In genomic region chr9:131762356-131762932, GRCh38 we compare ENCODE assay signal across 8 cellular contexts. TPM values are rescaled to one million over a fixed set of nuclear protein-coding genes. Genes with fewer than 3 reads are reported as not detected.
DNase-seq lines count a peak whose midpoint lies in the region; ATAC-seq and TF ChIP-seq lines count a peak whose summit lies in the region.

No MANE protein-coding gene starts in this region.

- no peak overlapping the region for H3K27ac ChIP-seq in OCI-LY7 (ENCODE audit: low read depth, low read length, poor library complexity, severe bottlenecking)
- H3K27ac ChIP-seq in esophagus squamous epithelium = no peak overlapping the region

- H3K36me3 Mint-ChIP-seq in Calu3 (ENCODE audit: insufficient read depth, unreplicated experiment) = no peaks in the 10 kb centered on the region
- H3K36me3 Mint-ChIP-seq in naive thymus-derived CD8-positive, alpha-beta T cell = no peaks in the 10 kb centered on the region
- no peaks in the 10 kb centered on the region for H3K36me3 Mint-ChIP-seq in stimulated activated memory B cell treated with anti-CD40 and anti-IgM and Interleukin-4, amounts not matched to agents 10 μg/mL and 1 μg/mL and 100 μg/mL, for 72 hours

- H3K9me3 Mint-ChIP-seq in Calu3 (ENCODE audit: low read depth, unreplicated experiment) = no peaks in the 10 kb centered on the region
- no peaks in the 10 kb centered on the region for H3K9me3 Mint-ChIP-seq in naive thymus-derived CD8-positive, alpha-beta T cell
- no peaks in the 10 kb centered on the region for H3K9me3 Mint-ChIP-seq in stimulated activated memory B cell treated with anti-CD40 and anti-IgM and Interleukin-4, amounts not matched to agents 10 μg/mL and 1 μg/mL and 100 μg/mL, for 72 hours

- TF ChIP-seq POLR2A in esophagus squamous epithelium (IDR thresholded peaks at IDR 0.05) = no peak

- H3K9me3 ChIP-seq in OCI-LY7 (ENCODE audit: low read length) (no peaks in the 10 kb centered on the region), esophagus squamous epithelium (no peaks in the 10 kb centered on the region)

- 14 to 49% methylated on average over 4 to 8 of the region's 38 CpGs for WGBS in esophagus squamous epithelium, 2 donors

- no peak overlapping the region for H3K4me3 Mint-ChIP-seq in Calu3 (ENCODE audit: low read depth, unreplicated experiment)
- no peak overlapping the region for H3K4me3 Mint-ChIP-seq in naive thymus-derived CD8-positive, alpha-beta T cell
- H3K4me3 Mint-ChIP-seq in stimulated activated memory B cell treated with anti-CD40 and anti-IgM and Interleukin-4, amounts not matched to agents 10 μg/mL and 1 μg/mL and 100 μg/mL, for 72 hours = no peak overlapping the region

- H4K20me1 ChIP-seq in OCI-LY7 (ENCODE audit: insufficient read depth, low read length) = no peaks in the 10 kb centered on the region

- H3K4me2 ChIP-seq in OCI-LY7 (ENCODE audit: low read length) = no peak overlapping the region

- H3K36me3 ChIP-seq in OCI-LY7 (ENCODE audit: insufficient read depth, low read length) (no peaks in the 10 kb centered on the region), esophagus squamous epithelium (no peaks in the 10 kb centered on the region)

- TF ChIP-seq CTCF in Calu3 (IDR thresholded peaks at IDR 0.05; ENCODE audit: unreplicated experiment) (peak; percentile 82), OCI-LY7 (conservative IDR thresholded peaks at IDR 0.05; ENCODE audit: low read length) (peak; percentile 88), esophagus squamous epithelium (IDR thresholded peaks at IDR 0.05) (peak; percentile 89 to 96 (median 94))

- intact Hi-C loops in Calu3 (cut with micrococcal nuclease; ENCODE audit: unreplicated experiment) = loop anchor here (5.0 kb wide), 1 partner anchor 495 kb away; no protein-coding TSS in a partner anchor
- intact Hi-C loops in OCI-LY7 (cut with micrococcal nuclease; ENCODE audit: unreplicated experiment) = loop anchor here (1.0 to 10.0 kb wide), 4 partner anchors 192 to 490 kb away; partner anchors contain the start of gene NTNG2
- intact Hi-C loops in esophagus squamous epithelium (cut with DNase I) = loop anchor here (5.0 kb wide), 1 partner anchor 490 kb away; no protein-coding TSS in a partner anchor

- ATAC-seq in naive thymus-derived CD8-positive, alpha-beta T cell = peak; percentile 90 to 99
- ATAC-seq in stimulated activated memory B cell treated with anti-CD40 and anti-IgM and Interleukin-4, amounts not matched to agents 10 μg/mL and 1 μg/mL and 100 μg/mL, for 72 hours = peak; percentile 89
- no peak for ATAC-seq in GM21717 (IDR thresholded peaks at IDR 0.05; ENCODE audit: unreplicated experiment)

- H3K79me2 ChIP-seq in OCI-LY7 (ENCODE audit: insufficient read depth, low read depth, low read length) = no peaks in the 10 kb centered on the region

- H3K27me3 ChIP-seq in esophagus squamous epithelium = peaks cover 0 to 46% (median 0%) of the 10 kb centered on the region in 4 donors

- peak; percentile 80 for DNase-seq in Calu3
- DNase-seq in HK-2 (ENCODE audit: unreplicated experiment) = peak; percentile 76
- peak; percentile 75 for DNase-seq in OCI-LY7 (ENCODE audit: low spot score)
- peak; percentile 70 for DNase-seq in activated T-cell treated with anti-CD3 and anti-CD28 coated beads for 4 hours
- DNase-seq in esophagus squamous epithelium (lab: John Stamatoyannopoulos, UW) = no peak
- DNase-seq in naive thymus-derived CD8-positive, alpha-beta T cell = peak; percentile 56 to 81 (median 73)

- no peak overlapping the region for H3K27ac Mint-ChIP-seq in Calu3 (ENCODE audit: unreplicated experiment)
- H3K27ac Mint-ChIP-seq in naive thymus-derived CD8-positive, alpha-beta T cell = no peak overlapping the region
- no peak overlapping the region for H3K27ac Mint-ChIP-seq in stimulated activated memory B cell treated with anti-CD40 and anti-IgM and Interleukin-4, amounts not matched to agents 10 μg/mL and 1 μg/mL and 100 μg/mL, for 72 hours

- H3K4me3 ChIP-seq in OCI-LY7 (ENCODE audit: low read depth, low read length, poor library complexity, severe bottlenecking) = no peak overlapping the region
- no peak overlapping the region for H3K4me3 ChIP-seq in esophagus squamous epithelium

- POLR2A ChIA-PET in OCI-LY7 (lab: Charles Lee) = interaction anchor here (1.1 kb wide), 1 partner anchor 899 kb away, joined by 3 read pairs; no protein-coding TSS in a partner anchor
- POLR2A ChIA-PET in naive thymus-derived CD8-positive, alpha-beta T cell (lab: Charles Lee) = interaction anchor here (0.6 to 0.7 kb wide), 2 partner anchors 36 to 169 kb away, joined by 3 to 4 read pairs; no protein-coding TSS in a partner anchor

- CTCF ChIA-PET in Calu3 (lab: Charles Lee) (interaction anchor here (0.6 to 1.5 kb wide), 4 partner anchors 473 to 950 kb away, joined by 3 to 4 read pairs (median 4); no protein-coding TSS in a partner anchor), OCI-LY7 (lab: Charles Lee; ENCODE audit: unreplicated experiment) (no interaction called here)

- H3K4me1 Mint-ChIP-seq in Calu3 (ENCODE audit: low read depth, unreplicated experiment) = no peaks in the 10 kb centered on the region
- peaks cover 0 to 3% (median 0%) of the 10 kb centered on the region in 4 donors for H3K4me1 Mint-ChIP-seq in naive thymus-derived CD8-positive, alpha-beta T cell
- H3K4me1 Mint-ChIP-seq in stimulated activated memory B cell treated with anti-CD40 and anti-IgM and Interleukin-4, amounts not matched to agents 10 μg/mL and 1 μg/mL and 100 μg/mL, for 72 hours = peaks cover 12% of the 10 kb centered on the region

- no peak overlapping the region for H2AFZ ChIP-seq in OCI-LY7 (ENCODE audit: low read length)

- peaks cover 63% of the 10 kb centered on the region for H3K27me3 Mint-ChIP-seq in Calu3 (ENCODE audit: unreplicated experiment)
- H3K27me3 Mint-ChIP-seq in naive thymus-derived CD8-positive, alpha-beta T cell = peaks cover 2 to 23% (median 9%) of the 10 kb centered on the region in 5 donors
- H3K27me3 Mint-ChIP-seq in stimulated activated memory B cell treated with anti-CD40 and anti-IgM and Interleukin-4, amounts not matched to agents 10 μg/mL and 1 μg/mL and 100 μg/mL, for 72 hours = peaks cover 16% of the 10 kb centered on the region

- no peaks in the 10 kb centered on the region for H3K9me2 ChIP-seq in OCI-LY7 (ENCODE audit: insufficient read depth, low read length)

- BruUV-seq in Calu3 (replicated peaks; lab: Mats Ljungman, UMichigan) (no TSS peak), OCI-LY7 (replicated peaks; lab: Mats Ljungman, UMichigan) (no TSS peak)

- peaks cover 21% of the 10 kb centered on the region for H3K4me1 ChIP-seq in OCI-LY7 (ENCODE audit: insufficient read depth, low read length, poor library complexity, severe bottlenecking)
- H3K4me1 ChIP-seq in esophagus squamous epithelium = peaks cover 0 to 18% (median 3%) of the 10 kb centered on the region in 3 donors

RNA-seq across cellular contexts. Expression of gene RAPGEF1, which starts 22.6 kb away (rescaled TPM):
- total RNA-seq in Calu3 (2022) (32.5 and 33.4 TPM in 2 replicates), OCI-LY7 (2022) (243 and 277 TPM in 2 replicates), esophagus squamous epithelium (10 to 100 TPM; 12.2 to 40.4 (median 19.0) TPM)
- total RNA-seq in OCI-LY7 (2014; rRNA removed; shearing (Covaris generic)) = 114 and 118 TPM in 2 replicates
- total RNA-seq in naive thymus-derived CD8-positive, alpha-beta T cell = 10 to 100 TPM; 91.7 to 94.7 TPM
- polyA plus RNA-seq in naive thymus-derived CD8-positive, alpha-beta T cell = 1 to 10 TPM; 1.6 to 9.0 (median 4.4) TPM
